Comparison of ENCODE assay signal across 18 cellular contexts in genomic region chr18:22639026-22639463, GRCh38.
A peak's percentile ranks its signal among the peaks of the same experiment; 100 is the strongest.
DNase-seq lines count a peak whose midpoint lies in the region; ATAC-seq and TF ChIP-seq lines count a peak whose summit lies in the region.
"Had no signal": no experiment of that assay in that cellular context is flagged by ENCODE, and none has a peak within 500 bp of the region (broad histone marks: within the 10 kb centered on the region; RNA-seq: fewer than 3 reads in every experiment).

No MANE protein-coding gene starts in this region.

- H2AFZ ChIP-seq in ACC112 (ENCODE audit: low read length, unreplicated experiment), result no peak overlapping the region

- H3K27me3 ChIP-seq in ACC112 (ENCODE audit: insufficient read depth, low read length), result no peaks in the 10 kb centered on the region
- H3K27me3 ChIP-seq: MG63, ovary, testis had no signal

- TF ChIP-seq CTCF in HEK293 (tag by site-specific recombination; IDR thresholded peaks at IDR 0.05) (no peak), astrocyte of the cerebellum (IDR thresholded peaks at IDR 0.05; ENCODE audit: low read depth, low read length, missing control alignments) (no peak)

- no peak overlapping the region for H3K27ac Mint-ChIP-seq in activated CD4-positive, alpha-beta T cell treated with anti-CD3 and anti-CD28 coated beads, Interleukin-2, amount 10 ng/mL, durations not matched to agents 7 days and 5 days
- H3K27ac Mint-ChIP-seq in activated naive CD8-positive, alpha-beta T cell treated with anti-CD3 and anti-CD28 coated beads for 36 hours, result no peak overlapping the region
- H3K27ac Mint-ChIP-seq: B cell had no signal

- no peaks in the 10 kb centered on the region for H3K4me1 Mint-ChIP-seq in activated CD4-positive, alpha-beta T cell treated with anti-CD3 and anti-CD28 coated beads, Interleukin-2, amount 10 ng/mL, durations not matched to agents 7 days and 5 days
- H3K4me1 Mint-ChIP-seq in activated naive CD8-positive, alpha-beta T cell treated with anti-CD3 and anti-CD28 coated beads for 36 hours, result no peaks in the 10 kb centered on the region
- H3K4me1 Mint-ChIP-seq: B cell had no signal

- peak overlapping the region; percentile 39; the same call in 1 of the 2 replicates for H3K4me3 ChIP-seq in ACC112 (ENCODE audit: low read depth, low read length)
- no peak overlapping the region for H3K4me3 ChIP-seq in HEK293 (ENCODE audit: low read depth, low read length)
- no peak overlapping the region for H3K4me3 ChIP-seq in astrocyte of the cerebellum (ENCODE audit: low read depth, low read length)
- H3K4me3 ChIP-seq: MG63, ovary, SK-N-MC, testis had no signal

- DNase-seq in astrocyte of the cerebellum (ENCODE audit: low read depth), result peak; percentile 31
- DNase-seq in hepatic stellate cell (ENCODE audit: low spot score), result peak; percentile 41
- no peak for DNase-seq in activated CD4-positive, alpha-beta T cell treated with anti-CD3 and anti-CD28 coated beads, Interleukin-2, amount 10 ng/mL, durations not matched to agents 7 days and 5 days
- DNase-seq in activated naive CD8-positive, alpha-beta T cell treated with anti-CD3 and anti-CD28 coated beads for 36 hours, result no peak
- DNase-seq: activated naive CD4-positive, alpha-beta T cell; DMS79; MG63; NK-92 treated with Interleukin-12 subunit alpha and Interleukin-12 subunit beta, amount 100 ng/mL, for 24 hours; ovary; testis had no signal

- no peaks in the 10 kb centered on the region for H3K36me3 Mint-ChIP-seq in activated CD4-positive, alpha-beta T cell treated with anti-CD3 and anti-CD28 coated beads, Interleukin-2, amount 10 ng/mL, durations not matched to agents 7 days and 5 days (ENCODE audit: low read depth)
- peaks cover 2% of the 10 kb centered on the region for H3K36me3 Mint-ChIP-seq in activated naive CD8-positive, alpha-beta T cell treated with anti-CD3 and anti-CD28 coated beads for 36 hours

- H3K27me3 Mint-ChIP-seq in activated CD4-positive, alpha-beta T cell treated with anti-CD3 and anti-CD28 coated beads, Interleukin-2, amount 10 ng/mL, durations not matched to agents 7 days and 5 days, result no peaks in the 10 kb centered on the region
- no peaks in the 10 kb centered on the region for H3K27me3 Mint-ChIP-seq in activated naive CD8-positive, alpha-beta T cell treated with anti-CD3 and anti-CD28 coated beads for 36 hours
- H3K27me3 Mint-ChIP-seq: B cell had no signal

- no peaks in the 10 kb centered on the region for H3K9me3 ChIP-seq in HEK293 (ENCODE audit: control insufficient read depth, insufficient read depth, low read depth, low read length)
- H3K9me3 ChIP-seq: ovary, testis had no signal

- CTCF ChIA-PET in HEK293 (lab: Yijun Ruan, JAX), result no interaction called here
- CTCF ChIA-PET in activated CD4-positive, alpha-beta T cell treated with anti-CD3 and anti-CD28 coated beads, Interleukin-2, amount 10 ng/mL, durations not matched to agents 7 days and 5 days (lab: Charles Lee), result interaction anchor here (0.6 kb wide), 1 partner anchor 87 kb away, joined by 4 read pairs; no protein-coding TSS in a partner anchor

- H3K36me3 ChIP-seq in ACC112 (ENCODE audit: insufficient read depth, low read length) (peaks cover 11% of the 10 kb centered on the region; the same call in 1 of the 2 replicates), HEK293 (ENCODE audit: control insufficient read depth in 2 of 2, insufficient read depth in 1 of 2, low read length in 2 of 2) (no peaks in the 10 kb centered on the region)
- H3K36me3 ChIP-seq: MG63, ovary had no signal

- ATAC-seq in HG02852 (IDR thresholded peaks at IDR 0.05; ENCODE audit: unreplicated experiment) (no peak), GM18517 (IDR thresholded peaks at IDR 0.05; ENCODE audit: unreplicated experiment) (no peak)
- ATAC-seq: esophagus mucosa had no signal

- H3K4me1 ChIP-seq in ACC112 (ENCODE audit: control insufficient read depth, insufficient read depth, low read length, unreplicated experiment) (peaks cover 35% of the 10 kb centered on the region), HEK293 (ENCODE audit: control insufficient read depth, insufficient read depth, low read length) (no peaks in the 10 kb centered on the region)
- H3K4me1 ChIP-seq: testis had no signal

- H3K79me2 ChIP-seq in ACC112 (ENCODE audit: control insufficient read depth, insufficient read depth, low read length, unreplicated experiment), result no peaks in the 10 kb centered on the region

- in situ Hi-C loops in astrocyte of the cerebellum (cut with HindIII; ENCODE audit: low sequenced_read_pairs), result no loop called here

- H3K4me3 Mint-ChIP-seq in activated CD4-positive, alpha-beta T cell treated with anti-CD3 and anti-CD28 coated beads, Interleukin-2, amount 10 ng/mL, durations not matched to agents 7 days and 5 days, result no peak overlapping the region
- no peak overlapping the region for H3K4me3 Mint-ChIP-seq in activated naive CD8-positive, alpha-beta T cell treated with anti-CD3 and anti-CD28 coated beads for 36 hours
- H3K4me3 Mint-ChIP-seq: B cell had no signal

- H3K27ac ChIP-seq in ACC112 (ENCODE audit: low read depth, low read length) (peak overlapping the region; percentile 99), HEK293 (ENCODE audit: extremely low read depth, low read depth, low read length) (no peak overlapping the region)
- H3K27ac ChIP-seq: HL-60, ovary, SK-N-MC, testis had no signal

- POLR2A ChIA-PET in HEK293 (lab: Yijun Ruan, JAX), result no interaction called here
- POLR2A ChIA-PET in activated CD4-positive, alpha-beta T cell treated with anti-CD3 and anti-CD28 coated beads, Interleukin-2, amount 10 ng/mL, durations not matched to agents 7 days and 5 days (lab: Charles Lee), result no interaction called here

- H3K9me3 Mint-ChIP-seq in activated CD4-positive, alpha-beta T cell treated with anti-CD3 and anti-CD28 coated beads, Interleukin-2, amount 10 ng/mL, durations not matched to agents 7 days and 5 days, result peaks cover 7% of the 10 kb centered on the region
- H3K9me3 Mint-ChIP-seq in activated naive CD8-positive, alpha-beta T cell treated with anti-CD3 and anti-CD28 coated beads for 36 hours, result peaks cover 9% of the 10 kb centered on the region

TF ChIP-seq in HEK293, 187 proteins besides CTCF, POLR2A, EP300 and RAD21:
- TF ChIP-seq ZNF423 (tag by site-specific recombination; IDR thresholded peaks at IDR 0.05) (no peak), PRDM1 (tag by site-specific recombination; IDR thresholded peaks at IDR 0.05) (peak; percentile 71), ZNF629 (tag by site-specific recombination; IDR thresholded peaks at IDR 0.05) (no peak), ZNF362 (tag by site-specific recombination; IDR thresholded peaks at IDR 0.05) (no peak)

Comparison
In these comparisons a context has a peak if more than half of its experiments do, and no peak if none do; other contexts are left out.
1. DNase-seq: peak in astrocyte of the cerebellum (single experiment) and hepatic stellate cell (single experiment); none in activated CD4-positive, alpha-beta T cell treated with anti-CD3 and anti-CD28 coated beads, Interleukin-2, amount 10 ng/mL, durations not matched to agents 7 days and 5 days (single experiment) and activated naive CD8-positive, alpha-beta T cell treated with anti-CD3 and anti-CD28 coated beads for 36 hours (single experiment).